In genomic region chr2:1140389-1141003, GRCh38 we compare ENCODE assay signal across 8 cellular contexts.
DNase-seq lines count a peak whose midpoint lies in the region; ATAC-seq and TF ChIP-seq lines count a peak whose summit lies in the region.

No MANE protein-coding gene starts in this region.

- H3K27me3 ChIP-seq in foreskin keratinocyte (no peaks in the 10 kb centered on the region), smooth muscle cell (ENCODE audit: low read depth) (no peaks in the 10 kb centered on the region)

- H3K36me3 ChIP-seq in smooth muscle cell (ENCODE audit: low read depth), result no peaks in the 10 kb centered on the region

- H3K4me1 ChIP-seq in foreskin keratinocyte (no peaks in the 10 kb centered on the region), smooth muscle cell (ENCODE audit: low read depth) (no peaks in the 10 kb centered on the region)

- TF ChIP-seq CTCF in foreskin keratinocyte (conservative IDR thresholded peaks at IDR 0.05) (peak; percentile 62), smooth muscle cell (IDR thresholded peaks at IDR 0.05; ENCODE audit: borderline replicate concordance, insufficient read depth, poor library complexity, severe bottlenecking) (peak; percentile 95)

- H3K79me2 ChIP-seq in smooth muscle cell (ENCODE audit: low read depth), result no peaks in the 10 kb centered on the region

- H3K9me3 ChIP-seq in smooth muscle cell (replicated peaks; ENCODE audit: low read depth), result no peaks in the 10 kb centered on the region

- no peaks in the 10 kb centered on the region for H4K20me1 ChIP-seq in smooth muscle cell (ENCODE audit: low read depth)

- DNase-seq in ACHN (peak; percentile 32), KBM-7 (peak; percentile 39), activated T-cell treated with anti-CD3 and anti-CD28 coated beads for 24 hours (ENCODE audit: low read depth) (peak; percentile 32), foreskin keratinocyte (no peak), smooth muscle cell (lab: John Stamatoyannopoulos, UW; ENCODE audit: unreplicated experiment) (no peak), amniotic stem cell (lab: John Stamatoyannopoulos, UW) (no peak), NCI-H774 (lab: John Stamatoyannopoulos, UW) (no peak)

- H2AFZ ChIP-seq in smooth muscle cell (ENCODE audit: low read depth), result no peak overlapping the region

- H3K27ac ChIP-seq in foreskin keratinocyte, result no peak overlapping the region
- no peak overlapping the region for H3K27ac ChIP-seq in smooth muscle cell (ENCODE audit: low read depth)

- no peak overlapping the region for H3K4me3 ChIP-seq in smooth muscle cell

- no peak overlapping the region for H3K4me2 ChIP-seq in smooth muscle cell

- in situ Hi-C loops in ACHN (cut with HindIII; ENCODE audit: low pct_ligation_motif_present, low pct_unique_long_range_greater_than_20kb, low sequenced_read_pairs), result no loop called here
- in situ Hi-C loops in KBM-7 (cut with MboI; ENCODE audit: low pct_unique_long_range_greater_than_20kb, low sequenced_read_pairs), result no loop called here

- ATAC-seq in GM19023 (IDR thresholded peaks at IDR 0.05; ENCODE audit: unreplicated experiment) (peak; percentile 63), foreskin keratinocyte (peak; percentile 76)

- no peak overlapping the region for H3K9ac ChIP-seq in smooth muscle cell (ENCODE audit: low read depth)

- no peaks in the 10 kb centered on the region for H3F3A ChIP-seq in smooth muscle cell (ENCODE audit: low read depth)

- 19% methylated on average over 16 of the region's 17 CpGs for WGBS in smooth muscle cell (ENCODE audit: low lambda C conversion rate)

Comparison
In these comparisons a context has a peak if more than half of its experiments do, and no peak if none do; other contexts are left out.
1. DNase-seq: peak in ACHN (single experiment), KBM-7 (single experiment) and activated T-cell treated with anti-CD3 and anti-CD28 coated beads for 24 hours (single experiment); none in foreskin keratinocyte (0 of 2), smooth muscle cell (single experiment), amniotic stem cell (single experiment) and NCI-H774 (single experiment).